ENCODE assay signal across 15 cellular contexts in the genomic region with DNA sequence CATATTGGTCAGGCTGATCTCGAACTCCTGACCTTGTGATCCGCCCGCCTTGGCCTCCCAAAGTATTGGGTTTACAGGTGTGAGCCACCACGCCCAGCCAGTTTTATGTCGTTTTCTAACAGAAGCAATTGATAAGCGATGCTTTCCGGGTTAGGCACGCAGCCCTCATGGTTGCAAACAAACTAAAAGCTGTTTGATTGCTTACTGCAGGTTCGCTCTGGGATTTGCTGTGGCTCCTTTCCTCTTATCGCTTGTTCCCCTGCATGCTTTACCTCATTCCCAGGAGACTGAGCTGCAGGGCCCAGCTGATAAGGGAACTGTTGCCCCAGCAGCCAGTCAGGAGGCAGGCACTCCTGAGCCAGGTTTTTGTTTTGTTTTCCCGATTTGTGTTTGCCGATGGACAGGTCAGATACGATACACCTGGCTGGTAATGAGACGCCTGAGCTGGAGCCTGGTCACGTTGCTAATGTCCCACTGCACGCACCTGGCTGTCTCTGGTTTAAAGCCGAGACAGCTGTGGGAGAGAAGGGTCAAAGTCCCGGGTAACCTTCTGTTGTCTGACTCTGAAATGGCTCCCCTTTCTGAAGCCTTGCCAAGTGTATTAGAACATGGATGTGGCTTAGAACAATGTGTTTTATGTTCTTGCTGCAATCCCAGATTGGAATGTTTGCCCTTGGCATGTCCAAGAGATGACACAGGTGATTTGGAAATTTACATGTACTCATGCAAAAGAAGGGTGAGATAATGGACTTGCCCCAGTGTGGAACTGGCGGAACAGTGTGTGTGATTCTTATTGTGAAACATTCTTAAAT. TPM values are rescaled to one million over a fixed set of nuclear protein-coding genes. Genes with fewer than 3 reads are reported as not detected.
A peak's percentile ranks its signal among the peaks of the same experiment; 100 is the strongest.
DNase-seq lines count a peak whose midpoint lies in the region; ATAC-seq and TF ChIP-seq lines count a peak whose summit lies in the region.
"Had no signal": no experiment of that assay in that cellular context is flagged by ENCODE, and none has a peak within 500 bp of the region (broad histone marks: within the 10 kb centered on the region; RNA-seq: fewer than 3 reads in every experiment).

No MANE protein-coding gene starts in this region.

- H3K36me3 ChIP-seq in endodermal cell (ENCODE audit: control insufficient read depth, insufficient read depth, low read length) = peaks cover 90% of the 10 kb centered on the region
- H3K36me3 ChIP-seq: BLaER1 had no signal

- H3K4me3 Mint-ChIP-seq in endodermal cell = peak overlapping the region; percentile 33
- H3K4me3 Mint-ChIP-seq: stimulated activated naive CD8-positive, alpha-beta T cell treated with anti-CD3 and anti-CD28 coated beads, Interleukin-15, Interleukin-2, amounts not matched to agents 100 ng/mL and 50 ng/mL, for 24 hours had no signal

- no peaks in the 10 kb centered on the region for H3K27me3 ChIP-seq in endodermal cell (ENCODE audit: control insufficient read depth, insufficient read depth, low read length, poor library complexity, severe bottlenecking)
- H3K27me3 ChIP-seq: BLaER1 had no signal

- no peak overlapping the region for H3K27ac ChIP-seq in endodermal cell (ENCODE audit: low read depth, low read length)
- H3K27ac ChIP-seq: BLaER1, left lung had no signal

- no peaks in the 10 kb centered on the region for H3K9me3 Mint-ChIP-seq in endodermal cell
- H3K9me3 Mint-ChIP-seq: stimulated activated naive CD8-positive, alpha-beta T cell treated with anti-CD3 and anti-CD28 coated beads, Interleukin-15, Interleukin-2, amounts not matched to agents 100 ng/mL and 50 ng/mL, for 24 hours had no signal

- H3K9ac ChIP-seq in endodermal cell (ENCODE audit: extremely low read depth, low read length, poor library complexity, severe bottlenecking) = no peak overlapping the region
- H3K9ac ChIP-seq: BLaER1 had no signal

- ATAC-seq in HG02870 (IDR thresholded peaks at IDR 0.05; ENCODE audit: unreplicated experiment) = no peak
- ATAC-seq in HG02973 (IDR thresholded peaks at IDR 0.05; ENCODE audit: unreplicated experiment) = no peak
- ATAC-seq in GM19463 (IDR thresholded peaks at IDR 0.05; ENCODE audit: unreplicated experiment) = no peak
- ATAC-seq: activated CD4-positive, CD25-positive, alpha-beta regulatory T cell treated with anti-CD3 and anti-CD28 coated beads, Interleukin-2, amount 50 U/mL, for 24 hours; GM12878; left lung had no signal

- intact Hi-C loops in posterior cingulate gyrus (cut with DNase I) = no loop called here

- H3K9me3 ChIP-seq in endodermal cell (ENCODE audit: control insufficient read depth, low read length) = no peaks in the 10 kb centered on the region
- H3K9me3 ChIP-seq: BLaER1, left lung had no signal

- DNase-seq in DMS79 (lab: John Stamatoyannopoulos, UW) (peak; percentile 65), NCI-H2171 treated with DMSO at 0.1 percent for 48 hours (lab: John Stamatoyannopoulos, UW) (peak; percentile 72), endodermal cell (no peak), mucosa of gallbladder (ENCODE audit: low spot score) (peak; percentile 92), posterior cingulate gyrus (no peak)
- DNase-seq: activated naive CD4-positive, alpha-beta T cell; effector memory CD4-positive, alpha-beta T cell; left lung had no signal

- no peaks in the 10 kb centered on the region for H3K27me3 Mint-ChIP-seq in endodermal cell (ENCODE audit: insufficient read depth)

- H3K4me1 Mint-ChIP-seq in endodermal cell = peaks cover 20% of the 10 kb centered on the region

- H3K36me3 Mint-ChIP-seq in endodermal cell (ENCODE audit: low read depth) = peaks cover 79% of the 10 kb centered on the region

- H3K27ac Mint-ChIP-seq in endodermal cell = peak overlapping the region; percentile 91
- H3K27ac Mint-ChIP-seq: stimulated activated naive CD8-positive, alpha-beta T cell treated with anti-CD3 and anti-CD28 coated beads, Interleukin-15, Interleukin-2, amounts not matched to agents 100 ng/mL and 50 ng/mL, for 24 hours had no signal

- no peak overlapping the region for H3K4me3 ChIP-seq in endodermal cell (ENCODE audit: low read length)
- H3K4me3 ChIP-seq: BLaER1, GM12878, left lung had no signal

- WGBS in endodermal cell (ENCODE audit: insufficient coverage in 1 of 2, insufficient read length in 1 of 2), 2 experiments = 87 to 88% methylated on average over 18 to 19 of the region's 19 CpGs

- H3K4me1 ChIP-seq in endodermal cell (ENCODE audit: control insufficient read depth, insufficient read depth, low read length) = peaks cover 11% of the 10 kb centered on the region
- H3K4me1 ChIP-seq: BLaER1 had no signal

- TF ChIP-seq CTCF in endodermal cell (conservative IDR thresholded peaks at IDR 0.05) = no peak

RNA-seq across cellular contexts. Expression of a gene that starts 19.9 kb away (rescaled TPM):
- 100 to 1,000 TPM; 123 to 152 TPM for total RNA-seq in endodermal cell
- polyA plus RNA-seq in endodermal cell (2013, experiment 1 of 2) = 41.5 TPM
- polyA plus RNA-seq in endodermal cell (2013, experiment 2 of 2) = 42.5 TPM
- 79.1 TPM for total RNA-seq in mucosa of gallbladder

RNA-seq across cellular contexts. Expression of a gene that starts 28.6 kb away (rescaled TPM):
- total RNA-seq in endodermal cell = 10 to 100 TPM; 13.9 to 19.5 TPM
- polyA plus RNA-seq in endodermal cell (2013, experiment 1 of 2) = 20.5 TPM
- 18.6 TPM for polyA plus RNA-seq in endodermal cell (2013, experiment 2 of 2)
- total RNA-seq in mucosa of gallbladder = 14.4 TPM

Comparison
In these comparisons a context has a peak if more than half of its experiments do, and no peak if none do; other contexts are left out.
1. DNase-seq: peak in DMS79 (single experiment), NCI-H2171 treated with DMSO at 0.1 percent for 48 hours (single experiment) and mucosa of gallbladder (single experiment); none in endodermal cell (single experiment) and posterior cingulate gyrus (0 of 10).